ENCODE assay signal across 8 cellular contexts in the genomic region with DNA sequence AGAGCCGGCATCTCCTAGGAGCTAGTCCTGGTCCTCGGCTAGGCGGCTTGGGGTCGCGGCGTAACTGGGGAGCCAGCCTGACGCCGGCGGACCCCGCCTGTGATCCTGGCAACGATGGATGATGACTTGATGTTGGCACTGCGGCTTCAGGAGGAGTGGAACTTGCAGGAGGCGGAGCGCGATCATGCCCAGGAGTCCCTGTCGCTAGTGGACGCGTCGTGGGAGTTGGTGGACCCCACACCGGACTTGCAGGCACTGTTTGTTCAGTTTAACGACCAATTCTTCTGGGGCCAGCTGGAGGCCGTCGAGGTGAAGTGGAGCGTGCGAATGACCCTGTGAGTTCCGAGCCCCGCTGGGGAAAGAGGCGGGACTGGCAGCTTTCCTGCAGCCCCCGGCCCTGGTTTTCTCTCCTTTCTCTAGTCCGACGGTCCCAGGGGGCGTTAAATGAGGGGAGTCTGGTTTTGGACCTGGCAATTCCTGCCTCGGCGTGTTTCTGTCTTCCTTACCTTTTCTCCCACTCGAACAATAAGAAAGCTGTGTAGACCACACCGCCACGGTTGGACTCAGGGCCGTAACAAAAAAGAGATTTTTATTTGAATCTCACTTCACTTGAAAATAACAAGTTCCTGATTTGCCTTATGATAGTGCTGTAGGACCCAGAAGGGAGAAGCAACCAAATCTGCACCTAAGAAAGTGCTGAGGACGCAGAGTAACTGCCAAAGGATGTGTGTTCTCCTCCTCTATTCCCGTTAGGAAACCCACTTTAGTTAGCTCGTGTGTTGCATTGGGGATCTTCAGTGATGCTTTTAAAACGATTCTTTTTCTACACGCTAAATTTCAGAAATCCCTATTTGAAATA. TPM values are rescaled to one million over a fixed set of nuclear protein-coding genes. Genes with fewer than 3 reads are reported as not detected.
DNase-seq lines count a peak whose midpoint lies in the region; ATAC-seq and TF ChIP-seq lines count a peak whose summit lies in the region.

A gene with protein sequence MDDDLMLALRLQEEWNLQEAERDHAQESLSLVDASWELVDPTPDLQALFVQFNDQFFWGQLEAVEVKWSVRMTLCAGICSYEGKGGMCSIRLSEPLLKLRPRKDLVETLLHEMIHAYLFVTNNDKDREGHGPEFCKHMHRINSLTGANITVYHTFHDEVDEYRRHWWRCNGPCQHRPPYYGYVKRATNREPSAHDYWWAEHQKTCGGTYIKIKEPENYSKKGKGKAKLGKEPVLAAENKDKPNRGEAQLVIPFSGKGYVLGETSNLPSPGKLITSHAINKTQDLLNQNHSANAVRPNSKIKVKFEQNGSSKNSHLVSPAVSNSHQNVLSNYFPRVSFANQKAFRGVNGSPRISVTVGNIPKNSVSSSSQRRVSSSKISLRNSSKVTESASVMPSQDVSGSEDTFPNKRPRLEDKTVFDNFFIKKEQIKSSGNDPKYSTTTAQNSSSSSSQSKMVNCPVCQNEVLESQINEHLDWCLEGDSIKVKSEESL (plus strand): TSS at position 24 of the 859 bp plus-strand sequence. CDS start 91 bp downstream, at position 115.

- H3K4me3 Mint-ChIP-seq in nephron, result peak within 1 kb of the TSS; percentile 94 to 99 (median 95)

- H3K27me3 ChIP-seq in AG04450 (ENCODE audit: control insufficient read depth, insufficient read depth, low read length) (no peaks in the 10 kb centered on the region), SU-DHL-6 (ENCODE audit: low read length) (no peaks in the 10 kb centered on the region)

- peaks cover 76% of the 10 kb centered on the region for H3K79me2 ChIP-seq in SU-DHL-6 (ENCODE audit: insufficient read depth, low read length)

- H3K36me3 ChIP-seq in SU-DHL-6 (ENCODE audit: low read length), result peaks cover 4% of the 10 kb centered on the region; the same call in 1 of the 2 replicates

- H4K20me1 ChIP-seq in SU-DHL-6 (ENCODE audit: low read depth, low read length), result peaks cover 18% of the 10 kb centered on the region

- peak within 1 kb of the TSS; percentile 99 for H3K4me2 ChIP-seq in SU-DHL-6 (ENCODE audit: low read depth, low read length, poor library complexity, severe bottlenecking)

- no peak for DNase-seq in AG04450 (ENCODE audit: low read depth, low spot score)
- no peak for DNase-seq in NCI-H524 treated with DMSO at 0.1 percent for 48 hours (lab: John Stamatoyannopoulos, UW)
- no peak for DNase-seq in LoVo (ENCODE audit: low spot score)

- peaks cover 53% of the 10 kb centered on the region for H3K4me1 Mint-ChIP-seq in nephron

- H3K4me3 ChIP-seq in AG04450 (ENCODE audit: low read depth, low read length) (peak within 1 kb of the TSS; percentile 99), SU-DHL-6 (ENCODE audit: insufficient read depth, low read length, poor library complexity, severe bottlenecking) (peak within 1 kb of the TSS; percentile 70)

- H3F3A ChIP-seq in SU-DHL-6 (ENCODE audit: insufficient read depth), result peaks cover 5% of the 10 kb centered on the region; the same call in 1 of the 2 replicates

- H3K9me3 Mint-ChIP-seq in nephron, result no peaks in the 10 kb centered on the region

- peak within 1 kb of the TSS; percentile 75 for H2AFZ ChIP-seq in SU-DHL-6 (ENCODE audit: low read depth, low read length, severe bottlenecking)

- H3K27me3 Mint-ChIP-seq in nephron (ENCODE audit: low read depth), result peaks cover 3% of the 10 kb centered on the region

- TF ChIP-seq CTCF in AG04450 (IDR thresholded peaks at IDR 0.05; ENCODE audit: low read depth, low read length) (no peak), SU-DHL-6 (IDR thresholded peaks at IDR 0.05; ENCODE audit: insufficient read depth, low read length, poor library complexity, severe bottlenecking) (no peak), nephron (IDR thresholded peaks at IDR 0.05; ENCODE audit: unreplicated experiment in 3 of 3) (no peak)

- POLR2A ChIA-PET in AG04450 (lab: Yijun Ruan, JAX), result interaction anchor here (0.6 to 1.5 kb wide), 15 partner anchors 10 to 360 kb away, joined by 3 to 12 read pairs (median 4); a partner anchor contains a TSS

- H3K36me3 Mint-ChIP-seq in nephron (ENCODE audit: low read depth), result peaks cover 25% of the 10 kb centered on the region

- CTCF ChIA-PET in AG04450 (lab: Charles Lee), result interaction anchor here (0.8 to 3.3 kb wide), 5 partner anchors 17 to 268 kb away, joined by 3 to 14 read pairs (median 10); no protein-coding TSS in a partner anchor

- H3K9me2 ChIP-seq in SU-DHL-6 (replicated peaks; ENCODE audit: insufficient read depth, low read length), result no peaks in the 10 kb centered on the region

- H3K9me3 ChIP-seq in AG04450 (ENCODE audit: control insufficient read depth, insufficient read depth, low read length) (peaks cover 5% of the 10 kb centered on the region; the same call in 1 of the 2 replicates), SU-DHL-6 (ENCODE audit: insufficient read depth, low read length) (no peaks in the 10 kb centered on the region)

- H3K27ac Mint-ChIP-seq in nephron, result peak within 1 kb of the TSS; percentile 95 to 99 (median 97)

- H3K27ac ChIP-seq in AG04450 (ENCODE audit: low read depth, low read length), result peak within 1 kb of the TSS; percentile 99
- peak within 1 kb of the TSS; percentile 96 for H3K27ac ChIP-seq in SU-DHL-6 (ENCODE audit: low read depth, low read length)

- peak within 1 kb of the TSS; percentile 83 for H3K9ac ChIP-seq in SU-DHL-6 (ENCODE audit: low read length)

- peak; percentile 1 for ATAC-seq in GM18861 (IDR thresholded peaks at IDR 0.05; ENCODE audit: unreplicated experiment)
- ATAC-seq in HG03139 (IDR thresholded peaks at IDR 0.05; ENCODE audit: unreplicated experiment), result peak; percentile 4
- peak; percentile 74 for ATAC-seq in esophagus mucosa

RNA-seq across cellular contexts. Expression of the gene that starts here (rescaled TPM):
- polyA plus RNA-seq in AG04450 (2011; rRNA removed), result 10.5 and 12.6 TPM in 2 replicates
- 20.0 and 20.4 TPM in 2 replicates for polyA minus RNA-seq in AG04450 (2011; rRNA and poly(A)+ RNA removed)
- total RNA-seq in esophagus mucosa, result 7.6 TPM

Comparison
In these comparisons a context has a peak if more than half of its experiments do, and no peak if none do; other contexts are left out.
1. ATAC-seq: peak in every context shown above with its lines; median percentile 74 in esophagus mucosa; 4 in HG03139; 1 in GM18861.